In the genomic region with DNA sequence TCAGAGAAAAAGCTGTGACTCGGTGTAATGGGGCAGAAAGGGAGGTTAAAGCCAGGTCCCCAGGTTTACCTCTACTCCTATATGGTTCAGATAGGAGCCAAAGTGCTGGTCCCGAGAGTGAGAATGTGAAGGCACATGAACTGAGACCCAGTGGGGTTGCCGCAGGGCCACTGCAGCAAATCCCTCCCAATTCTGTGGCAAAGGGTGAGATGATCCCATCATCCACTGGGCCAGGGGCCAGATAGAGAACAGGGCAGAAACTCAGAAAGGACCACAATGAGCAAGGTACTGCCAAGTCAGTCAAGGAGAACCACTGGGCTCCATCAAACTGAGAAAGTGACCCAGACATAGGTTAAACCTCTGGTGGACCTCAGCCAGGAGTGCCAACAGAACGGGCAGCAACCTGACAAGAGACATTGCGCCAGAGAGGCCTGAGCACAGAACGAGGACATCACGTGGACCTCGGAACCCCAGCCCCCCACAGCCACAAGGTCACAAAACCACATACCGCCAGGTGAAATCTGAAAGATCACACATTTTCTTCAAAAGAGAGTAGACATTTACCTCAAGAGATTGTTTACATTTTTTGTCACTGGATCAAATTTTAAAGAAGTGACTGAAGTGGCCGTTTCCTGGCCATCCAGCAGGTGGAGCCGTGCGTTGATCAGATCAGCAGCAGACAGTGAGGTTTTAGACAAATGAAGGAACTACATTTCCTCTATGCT, we compare ENCODE assay signal across 1 cellular context.
TF ChIP-seq lines count a peak whose summit lies in the region.

No MANE protein-coding gene starts in this region.

TF ChIP-seq in HepG2, 621 proteins besides CTCF, POLR2A, EP300 and RAD21 (continued from another document and continues in another):
- TF ChIP-seq, protein P1, sequence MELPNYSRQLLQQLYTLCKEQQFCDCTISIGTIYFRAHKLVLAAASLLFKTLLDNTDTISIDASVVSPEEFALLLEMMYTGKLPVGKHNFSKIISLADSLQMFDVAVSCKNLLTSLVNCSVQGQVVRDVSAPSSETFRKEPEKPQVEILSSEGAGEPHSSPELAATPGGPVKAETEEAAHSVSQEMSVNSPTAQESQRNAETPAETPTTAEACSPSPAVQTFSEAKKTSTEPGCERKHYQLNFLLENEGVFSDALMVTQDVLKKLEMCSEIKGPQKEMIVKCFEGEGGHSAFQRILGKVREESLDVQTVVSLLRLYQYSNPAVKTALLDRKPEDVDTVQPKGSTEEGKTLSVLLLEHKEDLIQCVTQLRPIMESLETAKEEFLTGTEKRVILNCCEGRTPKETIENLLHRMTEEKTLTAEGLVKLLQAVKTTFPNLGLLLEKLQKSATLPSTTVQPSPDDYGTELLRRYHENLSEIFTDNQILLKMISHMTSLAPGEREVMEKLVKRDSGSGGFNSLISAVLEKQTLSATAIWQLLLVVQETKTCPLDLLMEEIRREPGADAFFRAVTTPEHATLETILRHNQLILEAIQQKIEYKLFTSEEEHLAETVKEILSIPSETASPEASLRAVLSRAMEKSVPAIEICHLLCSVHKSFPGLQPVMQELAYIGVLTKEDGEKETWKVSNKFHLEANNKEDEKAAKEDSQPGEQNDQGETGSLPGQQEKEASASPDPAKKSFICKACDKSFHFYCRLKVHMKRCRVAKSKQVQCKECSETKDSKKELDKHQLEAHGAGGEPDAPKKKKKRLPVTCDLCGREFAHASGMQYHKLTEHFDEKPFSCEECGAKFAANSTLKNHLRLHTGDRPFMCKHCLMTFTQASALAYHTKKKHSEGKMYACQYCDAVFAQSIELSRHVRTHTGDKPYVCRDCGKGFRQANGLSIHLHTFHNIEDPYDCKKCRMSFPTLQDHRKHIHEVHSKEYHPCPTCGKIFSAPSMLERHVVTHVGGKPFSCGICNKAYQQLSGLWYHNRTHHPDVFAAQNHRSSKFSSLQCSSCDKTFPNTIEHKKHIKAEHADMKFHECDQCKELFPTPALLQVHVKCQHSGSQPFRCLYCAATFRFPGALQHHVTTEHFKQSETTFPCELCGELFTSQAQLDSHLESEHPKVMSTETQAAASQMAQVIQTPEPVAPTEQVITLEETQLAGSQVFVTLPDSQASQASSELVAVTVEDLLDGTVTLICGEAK (IDR thresholded peaks at IDR 0.05) = no peak
- TF ChIP-seq, protein P1 (CRISPR knock-in tag; IDR thresholded peaks at IDR 0.05) = peak; percentile 43; the same call in 1 of the 2 replicates
- no peak for TF ChIP-seq CCDC6 (CRISPR knock-in tag; IDR thresholded peaks at IDR 0.05)
- no peak for TF ChIP-seq SRSF1 (optimal IDR thresholded peaks at IDR 0.05; ENCODE audit: low read depth, low read length)
- peak; percentile 78 for TF ChIP-seq SMC3 (IDR thresholded peaks at IDR 0.05; ENCODE audit: low read length)
- TF ChIP-seq ZNF446 (CRISPR knock-in tag; IDR thresholded peaks at IDR 0.05) = no peak
- no peak for TF ChIP-seq NRL (CRISPR knock-in tag; IDR thresholded peaks at IDR 0.05; ENCODE audit: borderline replicate concordance)
- TF ChIP-seq ZNF891 (CRISPR knock-in tag; IDR thresholded peaks at IDR 0.05) = no peak
- no peak for TF ChIP-seq ZNF83 (CRISPR knock-in tag; IDR thresholded peaks at IDR 0.05; ENCODE audit: borderline replicate concordance)
- TF ChIP-seq ZNF670 (CRISPR knock-in tag; IDR thresholded peaks at IDR 0.05; ENCODE audit: borderline replicate concordance) = no peak
- no peak for TF ChIP-seq FOXK2 (IDR thresholded peaks at IDR 0.05)
- TF ChIP-seq, protein P2, sequence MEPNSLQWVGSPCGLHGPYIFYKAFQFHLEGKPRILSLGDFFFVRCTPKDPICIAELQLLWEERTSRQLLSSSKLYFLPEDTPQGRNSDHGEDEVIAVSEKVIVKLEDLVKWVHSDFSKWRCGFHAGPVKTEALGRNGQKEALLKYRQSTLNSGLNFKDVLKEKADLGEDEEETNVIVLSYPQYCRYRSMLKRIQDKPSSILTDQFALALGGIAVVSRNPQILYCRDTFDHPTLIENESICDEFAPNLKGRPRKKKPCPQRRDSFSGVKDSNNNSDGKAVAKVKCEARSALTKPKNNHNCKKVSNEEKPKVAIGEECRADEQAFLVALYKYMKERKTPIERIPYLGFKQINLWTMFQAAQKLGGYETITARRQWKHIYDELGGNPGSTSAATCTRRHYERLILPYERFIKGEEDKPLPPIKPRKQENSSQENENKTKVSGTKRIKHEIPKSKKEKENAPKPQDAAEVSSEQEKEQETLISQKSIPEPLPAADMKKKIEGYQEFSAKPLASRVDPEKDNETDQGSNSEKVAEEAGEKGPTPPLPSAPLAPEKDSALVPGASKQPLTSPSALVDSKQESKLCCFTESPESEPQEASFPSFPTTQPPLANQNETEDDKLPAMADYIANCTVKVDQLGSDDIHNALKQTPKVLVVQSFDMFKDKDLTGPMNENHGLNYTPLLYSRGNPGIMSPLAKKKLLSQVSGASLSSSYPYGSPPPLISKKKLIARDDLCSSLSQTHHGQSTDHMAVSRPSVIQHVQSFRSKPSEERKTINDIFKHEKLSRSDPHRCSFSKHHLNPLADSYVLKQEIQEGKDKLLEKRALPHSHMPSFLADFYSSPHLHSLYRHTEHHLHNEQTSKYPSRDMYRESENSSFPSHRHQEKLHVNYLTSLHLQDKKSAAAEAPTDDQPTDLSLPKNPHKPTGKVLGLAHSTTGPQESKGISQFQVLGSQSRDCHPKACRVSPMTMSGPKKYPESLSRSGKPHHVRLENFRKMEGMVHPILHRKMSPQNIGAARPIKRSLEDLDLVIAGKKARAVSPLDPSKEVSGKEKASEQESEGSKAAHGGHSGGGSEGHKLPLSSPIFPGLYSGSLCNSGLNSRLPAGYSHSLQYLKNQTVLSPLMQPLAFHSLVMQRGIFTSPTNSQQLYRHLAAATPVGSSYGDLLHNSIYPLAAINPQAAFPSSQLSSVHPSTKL (CRISPR knock-in tag; IDR thresholded peaks at IDR 0.05) = peak; percentile 81
- TF ChIP-seq NPAS2 (CRISPR knock-in tag; IDR thresholded peaks at IDR 0.05; ENCODE audit: borderline replicate concordance) = no peak
- no peak for TF ChIP-seq ZNF10 (CRISPR knock-in tag; IDR thresholded peaks at IDR 0.05; ENCODE audit: borderline replicate concordance, low read depth)
- no peak for TF ChIP-seq ZNF138 (CRISPR knock-in tag; IDR thresholded peaks at IDR 0.05; ENCODE audit: low read depth)
- no peak; the same call in 1 of the 2 replicates for TF ChIP-seq MIER3 (CRISPR knock-in tag; IDR thresholded peaks at IDR 0.05; ENCODE audit: borderline replicate concordance)
- TF ChIP-seq, protein P3, sequence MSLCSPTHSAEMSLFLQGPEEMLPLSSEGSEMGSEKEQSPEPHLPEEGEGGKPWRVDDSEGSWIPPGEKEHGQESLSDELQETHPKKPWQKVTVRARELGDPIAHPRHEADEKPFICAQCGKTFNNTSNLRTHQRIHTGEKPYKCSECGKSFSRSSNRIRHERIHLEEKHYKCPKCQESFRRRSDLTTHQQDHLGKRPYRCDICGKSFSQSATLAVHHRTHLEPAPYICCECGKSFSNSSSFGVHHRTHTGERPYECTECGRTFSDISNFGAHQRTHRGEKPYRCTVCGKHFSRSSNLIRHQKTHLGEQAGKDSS (CRISPR knock-in tag; IDR thresholded peaks at IDR 0.05; ENCODE audit: borderline replicate concordance, low read depth) = no peak
- peak; percentile 41 for TF ChIP-seq SKI (IDR thresholded peaks at IDR 0.05; ENCODE audit: partially characterized antibody)
- TF ChIP-seq, protein P4, sequence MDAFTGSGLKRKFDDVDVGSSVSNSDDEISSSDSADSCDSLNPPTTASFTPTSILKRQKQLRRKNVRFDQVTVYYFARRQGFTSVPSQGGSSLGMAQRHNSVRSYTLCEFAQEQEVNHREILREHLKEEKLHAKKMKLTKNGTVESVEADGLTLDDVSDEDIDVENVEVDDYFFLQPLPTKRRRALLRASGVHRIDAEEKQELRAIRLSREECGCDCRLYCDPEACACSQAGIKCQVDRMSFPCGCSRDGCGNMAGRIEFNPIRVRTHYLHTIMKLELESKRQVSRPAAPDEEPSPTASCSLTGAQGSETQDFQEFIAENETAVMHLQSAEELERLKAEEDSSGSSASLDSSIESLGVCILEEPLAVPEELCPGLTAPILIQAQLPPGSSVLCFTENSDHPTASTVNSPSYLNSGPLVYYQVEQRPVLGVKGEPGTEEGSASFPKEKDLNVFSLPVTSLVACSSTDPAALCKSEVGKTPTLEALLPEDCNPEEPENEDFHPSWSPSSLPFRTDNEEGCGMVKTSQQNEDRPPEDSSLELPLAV (CRISPR knock-in tag; conservative IDR thresholded peaks at IDR 0.05; ENCODE audit: low read depth) = no peak
- no peak for TF ChIP-seq LCORL (IDR thresholded peaks at IDR 0.05)
- TF ChIP-seq LCORL (CRISPR knock-in tag; IDR thresholded peaks at IDR 0.05) = peak; percentile 57; the same call in 1 of the 2 replicates
- no peak for TF ChIP-seq JUNB (CRISPR knock-in tag; IDR thresholded peaks at IDR 0.05; ENCODE audit: borderline replicate concordance)
- TF ChIP-seq REPIN1 (CRISPR knock-in tag; IDR thresholded peaks at IDR 0.05; ENCODE audit: borderline replicate concordance, low read depth) = no peak
- no peak for TF ChIP-seq RARG (CRISPR knock-in tag; IDR thresholded peaks at IDR 0.05; ENCODE audit: low read depth)
- TF ChIP-seq, protein P5, sequence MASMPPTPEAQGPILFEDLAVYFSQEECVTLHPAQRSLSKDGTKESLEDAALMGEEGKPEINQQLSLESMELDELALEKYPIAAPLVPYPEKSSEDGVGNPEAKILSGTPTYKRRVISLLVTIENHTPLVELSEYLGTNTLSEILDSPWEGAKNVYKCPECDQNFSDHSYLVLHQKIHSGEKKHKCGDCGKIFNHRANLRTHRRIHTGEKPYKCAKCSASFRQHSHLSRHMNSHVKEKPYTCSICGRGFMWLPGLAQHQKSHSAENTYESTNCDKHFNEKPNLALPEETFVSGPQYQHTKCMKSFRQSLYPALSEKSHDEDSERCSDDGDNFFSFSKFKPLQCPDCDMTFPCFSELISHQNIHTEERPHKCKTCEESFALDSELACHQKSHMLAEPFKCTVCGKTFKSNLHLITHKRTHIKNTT (CRISPR knock-in tag; IDR thresholded peaks at IDR 0.05) = no peak
- TF ChIP-seq, protein P6, sequence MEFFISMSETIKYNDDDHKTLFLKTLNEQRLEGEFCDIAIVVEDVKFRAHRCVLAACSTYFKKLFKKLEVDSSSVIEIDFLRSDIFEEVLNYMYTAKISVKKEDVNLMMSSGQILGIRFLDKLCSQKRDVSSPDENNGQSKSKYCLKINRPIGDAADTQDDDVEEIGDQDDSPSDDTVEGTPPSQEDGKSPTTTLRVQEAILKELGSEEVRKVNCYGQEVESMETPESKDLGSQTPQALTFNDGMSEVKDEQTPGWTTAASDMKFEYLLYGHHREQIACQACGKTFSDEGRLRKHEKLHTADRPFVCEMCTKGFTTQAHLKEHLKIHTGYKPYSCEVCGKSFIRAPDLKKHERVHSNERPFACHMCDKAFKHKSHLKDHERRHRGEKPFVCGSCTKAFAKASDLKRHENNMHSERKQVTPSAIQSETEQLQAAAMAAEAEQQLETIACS (CRISPR knock-in tag; IDR thresholded peaks at IDR 0.05) = no peak
- no peak for TF ChIP-seq SETDB1 (CRISPR knock-in tag; IDR thresholded peaks at IDR 0.05; ENCODE audit: borderline replicate concordance)
- peak; percentile 69; the same call in 1 of the 2 replicates for TF ChIP-seq ARNTL (CRISPR knock-in tag; IDR thresholded peaks at IDR 0.05)
- TF ChIP-seq, protein P7, sequence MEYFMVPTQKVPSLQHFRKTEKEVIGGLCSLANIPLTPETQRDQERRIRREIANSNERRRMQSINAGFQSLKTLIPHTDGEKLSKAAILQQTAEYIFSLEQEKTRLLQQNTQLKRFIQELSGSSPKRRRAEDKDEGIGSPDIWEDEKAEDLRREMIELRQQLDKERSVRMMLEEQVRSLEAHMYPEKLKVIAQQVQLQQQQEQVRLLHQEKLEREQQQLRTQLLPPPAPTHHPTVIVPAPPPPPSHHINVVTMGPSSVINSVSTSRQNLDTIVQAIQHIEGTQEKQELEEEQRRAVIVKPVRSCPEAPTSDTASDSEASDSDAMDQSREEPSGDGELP (IDR thresholded peaks at IDR 0.05; ENCODE audit: borderline replicate concordance, low read depth) = no peak
- no peak for TF ChIP-seq GFI1 (CRISPR knock-in tag; IDR thresholded peaks at IDR 0.05; ENCODE audit: borderline replicate concordance)
- TF ChIP-seq AHR (CRISPR knock-in tag; IDR thresholded peaks at IDR 0.05) = no peak
- TF ChIP-seq HNF4A (CRISPR knock-in tag; IDR thresholded peaks at IDR 0.05) = 0 out of 2 replicates have a peak, but pooled peaks have one; percentile 32
- TF ChIP-seq, protein P8, sequence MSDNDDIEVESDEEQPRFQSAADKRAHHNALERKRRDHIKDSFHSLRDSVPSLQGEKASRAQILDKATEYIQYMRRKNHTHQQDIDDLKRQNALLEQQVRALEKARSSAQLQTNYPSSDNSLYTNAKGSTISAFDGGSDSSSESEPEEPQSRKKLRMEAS (IDR thresholded peaks at IDR 0.05) = peak; percentile 69; the same call in 1 of the 2 replicates
- TF ChIP-seq U2AF1 (optimal IDR thresholded peaks at IDR 0.05; ENCODE audit: low read depth, low read length) = no peak
- no peak for TF ChIP-seq MAF1 (CRISPR knock-in tag; IDR thresholded peaks at IDR 0.05; ENCODE audit: borderline replicate concordance)
- no peak for TF ChIP-seq JUN (CRISPR knock-in tag; IDR thresholded peaks at IDR 0.05)
- TF ChIP-seq WIZ (CRISPR knock-in tag; IDR thresholded peaks at IDR 0.05) = no peak
- TF ChIP-seq CENPX (CRISPR knock-in tag; IDR thresholded peaks at IDR 0.05) = no peak
- TF ChIP-seq STAG1 (CRISPR knock-in tag; IDR thresholded peaks at IDR 0.05) = peak; percentile 73
- 0 out of 2 replicates have a peak, but pooled peaks have one; percentile 43 for TF ChIP-seq ISL2 (CRISPR knock-in tag; IDR thresholded peaks at IDR 0.05)
- TF ChIP-seq HOXA5 (CRISPR knock-in tag; IDR thresholded peaks at IDR 0.05) = 0 out of 2 replicates have a peak, but pooled peaks have one; percentile 29
